ENCODE assay signal across 1 cellular context in genomic region chr7:14837216-14837615, GRCh38.
TF ChIP-seq lines count a peak whose summit lies in the region.

No MANE protein-coding gene starts in this region.

TF ChIP-seq in GM23338, 12 proteins besides CTCF, POLR2A, EP300 and RAD21 (continued from another document):
- TF ChIP-seq NANOG (IDR thresholded peaks at IDR 0.05; ENCODE audit: borderline replicate concordance) = no peak
- TF ChIP-seq STAT1 (IDR thresholded peaks at IDR 0.05; ENCODE audit: unreplicated experiment) = no peak
- TF ChIP-seq ZNF331 (CRISPR knock-in tag; IDR thresholded peaks at IDR 0.05; ENCODE audit: low read depth) = no peak
- TF ChIP-seq CREB1 (CRISPR knock-in tag; IDR thresholded peaks at IDR 0.05; ENCODE audit: low read depth) = no peak
- TF ChIP-seq, protein P1, sequence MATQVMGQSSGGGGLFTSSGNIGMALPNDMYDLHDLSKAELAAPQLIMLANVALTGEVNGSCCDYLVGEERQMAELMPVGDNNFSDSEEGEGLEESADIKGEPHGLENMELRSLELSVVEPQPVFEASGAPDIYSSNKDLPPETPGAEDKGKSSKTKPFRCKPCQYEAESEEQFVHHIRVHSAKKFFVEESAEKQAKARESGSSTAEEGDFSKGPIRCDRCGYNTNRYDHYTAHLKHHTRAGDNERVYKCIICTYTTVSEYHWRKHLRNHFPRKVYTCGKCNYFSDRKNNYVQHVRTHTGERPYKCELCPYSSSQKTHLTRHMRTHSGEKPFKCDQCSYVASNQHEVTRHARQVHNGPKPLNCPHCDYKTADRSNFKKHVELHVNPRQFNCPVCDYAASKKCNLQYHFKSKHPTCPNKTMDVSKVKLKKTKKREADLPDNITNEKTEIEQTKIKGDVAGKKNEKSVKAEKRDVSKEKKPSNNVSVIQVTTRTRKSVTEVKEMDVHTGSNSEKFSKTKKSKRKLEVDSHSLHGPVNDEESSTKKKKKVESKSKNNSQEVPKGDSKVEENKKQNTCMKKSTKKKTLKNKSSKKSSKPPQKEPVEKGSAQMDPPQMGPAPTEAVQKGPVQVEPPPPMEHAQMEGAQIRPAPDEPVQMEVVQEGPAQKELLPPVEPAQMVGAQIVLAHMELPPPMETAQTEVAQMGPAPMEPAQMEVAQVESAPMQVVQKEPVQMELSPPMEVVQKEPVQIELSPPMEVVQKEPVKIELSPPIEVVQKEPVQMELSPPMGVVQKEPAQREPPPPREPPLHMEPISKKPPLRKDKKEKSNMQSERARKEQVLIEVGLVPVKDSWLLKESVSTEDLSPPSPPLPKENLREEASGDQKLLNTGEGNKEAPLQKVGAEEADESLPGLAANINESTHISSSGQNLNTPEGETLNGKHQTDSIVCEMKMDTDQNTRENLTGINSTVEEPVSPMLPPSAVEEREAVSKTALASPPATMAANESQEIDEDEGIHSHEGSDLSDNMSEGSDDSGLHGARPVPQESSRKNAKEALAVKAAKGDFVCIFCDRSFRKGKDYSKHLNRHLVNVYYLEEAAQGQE (IDR thresholded peaks at IDR 0.05; ENCODE audit: unreplicated experiment) = no peak
- no peak for TF ChIP-seq ZNF114 (CRISPR knock-in tag; IDR thresholded peaks at IDR 0.05)
- TF ChIP-seq POLR2AphosphoS5 (IDR thresholded peaks at IDR 0.05; ENCODE audit: low read depth) = no peak
- no peak for TF ChIP-seq EZH2phosphoT487 (IDR thresholded peaks at IDR 0.05; ENCODE audit: unreplicated experiment)
